In the genomic region with DNA sequence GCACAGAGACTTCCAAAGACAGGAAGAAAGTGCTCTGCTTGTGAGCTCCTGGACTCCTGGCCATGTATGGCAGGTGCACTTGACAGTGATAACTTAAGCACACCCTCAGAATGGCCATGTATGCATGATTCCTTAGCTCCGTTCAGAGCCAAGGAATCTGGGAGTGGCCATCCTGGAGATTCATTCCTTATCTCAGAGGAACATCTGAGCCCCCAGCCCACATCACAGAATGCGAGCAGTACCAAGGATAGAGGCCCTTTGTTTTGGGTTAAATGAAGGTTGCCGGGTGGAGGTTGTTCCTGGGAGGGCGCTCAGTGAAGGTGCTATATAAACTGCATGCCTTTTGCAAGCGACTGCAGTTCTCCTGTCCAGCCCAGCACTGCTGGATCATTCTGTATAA, we compare ENCODE assay signal across 22 cellular contexts. TPM values are rescaled to one million over a fixed set of nuclear protein-coding genes. Genes with fewer than 3 reads are reported as not detected.
DNase-seq lines count a peak whose midpoint lies in the region; ATAC-seq, FAIRE-seq and TF ChIP-seq lines count a peak whose summit lies in the region.
"Had no signal": no experiment of that assay in that cellular context is flagged by ENCODE, and none has a peak within 500 bp of the region (broad histone marks: within the 10 kb centered on the region; RNA-seq: fewer than 3 reads in every experiment).

No MANE protein-coding gene starts in this region.

- POLR2A ChIA-PET in K562 (lab: Yijun Ruan, JAX) = no interaction called here

- no peak for ATAC-seq in K562
- ATAC-seq in GM21619 (IDR thresholded peaks at IDR 0.05; ENCODE audit: unreplicated experiment) = no peak
- no peak for ATAC-seq in HG03565 (IDR thresholded peaks at IDR 0.05; ENCODE audit: unreplicated experiment)
- ATAC-seq: CD8-positive, alpha-beta T cell; GM12878; HCT116 had no signal

- no peak for TF ChIP-seq POLR2A in K562 (conservative IDR thresholded peaks at IDR 0.05)

- peaks cover 26 to 29% (median 28%) of the 10 kb centered on the region in 11 experiments for H3K9me3 ChIP-seq in BLaER1 treated with 17β-estradiol and CSF1 and Interleukin-3, amounts not matched to agents 10 nM and 100 nM (replicated peaks in 1 of 11)
- H3K9me3 ChIP-seq in Karpas-422 (ENCODE audit: low read length) = no peaks in the 10 kb centered on the region
- no peaks in the 10 kb centered on the region for H3K9me3 ChIP-seq in K562 (replicated peaks; ENCODE audit: control insufficient read depth, insufficient read depth, low read depth, low read length)
- H3K9me3 ChIP-seq: Caco-2 had no signal

- CTCF ChIA-PET in K562 (lab: Yijun Ruan, JAX; ENCODE audit: low intra/inter-chr PET ratio) = interaction anchor here (0.6 kb wide), 1 partner anchor 9 kb away, joined by 3 read pairs; no protein-coding TSS in a partner anchor

- H3K9me1 ChIP-seq in K562 (ENCODE audit: control insufficient read depth, insufficient read depth, low read length) = no peaks in the 10 kb centered on the region

- no peak overlapping the region for H3K4me3 ChIP-seq in BLaER1 treated with 17β-estradiol and CSF1 and Interleukin-3, amounts not matched to agents 10 nM and 100 nM
- H3K4me3 ChIP-seq in Karpas-422 (ENCODE audit: low read length) = no peak overlapping the region
- H3K4me3 ChIP-seq in K562 = no peak overlapping the region
- H3K4me3 ChIP-seq: GM12878, GM23248 had no signal

- BruUV-seq in K562 (replicated peaks; lab: Mats Ljungman, UMichigan) = no TSS peak

- H3K27ac ChIP-seq in BLaER1 treated with 17β-estradiol and CSF1 and Interleukin-3, amounts not matched to agents 10 nM and 100 nM = peak overlapping the region in 2 of 11 experiments; percentile 7 to 38; a peak in 2 of 22 replicates
- H3K27ac ChIP-seq in Karpas-422 (ENCODE audit: low read length) = no peak overlapping the region
- no peak overlapping the region for H3K27ac ChIP-seq in K562 (ENCODE audit: extremely low read depth, low read depth, low read length)
- H3K27ac ChIP-seq: C4-2B, GM23248 had no signal

- no peak for TF ChIP-seq CTCF in K562 (IDR thresholded peaks at IDR 0.05 in 2 of 3, conservative IDR thresholded peaks at IDR 0.05 in 1 of 3; ENCODE audit: insufficient read depth in 2 of 3, low read depth in 1 of 3, low read length in 3 of 3)

- H3K9me2 ChIP-seq in Karpas-422 (replicated peaks; ENCODE audit: insufficient read depth, low read length) = no peaks in the 10 kb centered on the region

- H3K36me3 ChIP-seq in BLaER1 treated with 17β-estradiol and CSF1 and Interleukin-3, amounts not matched to agents 10 nM and 100 nM = peaks cover 0 to 24% (median 12%) of the 10 kb centered on the region in 11 experiments; a peak in 14 of 22 replicates
- H3K36me3 ChIP-seq in Karpas-422 (ENCODE audit: insufficient read depth, low read length) (no peaks in the 10 kb centered on the region), K562 (ENCODE audit: control insufficient read depth, insufficient read depth, low read length) (no peaks in the 10 kb centered on the region)

- peak overlapping the region; percentile 75 for H2AFZ ChIP-seq in Karpas-422 (ENCODE audit: low read length)
- H2AFZ ChIP-seq in K562 (ENCODE audit: low read depth, low read length) = 0 out of 2 replicates have a peak overlapping the region, but pooled peaks have one; percentile 44
- H2AFZ ChIP-seq: GM23248 had no signal

- 7% methylated on average over 5 of the region's 5 CpGs for WGBS in K562 (ENCODE audit: insufficient coverage, low coverage, missing lambda C conversion rate)

- H4K20me1 ChIP-seq in BLaER1 treated with 17β-estradiol and CSF1 and Interleukin-3, amounts not matched to agents 10 nM and 100 nM = no peaks in the 10 kb centered on the region
- H4K20me1 ChIP-seq in Karpas-422 (ENCODE audit: insufficient read depth, low read depth, low read length) = no peaks in the 10 kb centered on the region
- H4K20me1 ChIP-seq in K562 (replicated peaks; ENCODE audit: control insufficient read depth, insufficient read depth, low read length) = no peaks in the 10 kb centered on the region

- intact Hi-C loops in K562 (cut with micrococcal nuclease) = no loop called here

- in situ Hi-C loops in K562 (cut with MboI) = no loop called here

- peaks cover 7 to 49% (median 46%) of the 10 kb centered on the region in 10 experiments; a peak in 18 of 20 replicates for H3K4me1 ChIP-seq in BLaER1 treated with 17β-estradiol and CSF1 and Interleukin-3, amounts not matched to agents 10 nM and 100 nM
- H3K4me1 ChIP-seq in Karpas-422 (ENCODE audit: low read length) (peaks cover 13% of the 10 kb centered on the region), K562 (replicated peaks in 1 of 2; ENCODE audit: control insufficient read depth in 2 of 2, insufficient read depth in 2 of 2, low read length in 2 of 2) (no peaks in the 10 kb centered on the region)
- H3K4me1 ChIP-seq: Caco-2 had no signal

- H3K79me2 ChIP-seq in Karpas-422 (ENCODE audit: low read length) (no peaks in the 10 kb centered on the region), K562 (ENCODE audit: control insufficient read depth, insufficient read depth, low read length) (no peaks in the 10 kb centered on the region)

- no peak for DNase-seq in Karpas-422
- DNase-seq in K562 (ENCODE audit: extremely low read depth in 1 of 4, low spot score in 3 of 4) = no peak
- peak; percentile 16 for DNase-seq in mesenteric fat pad (ENCODE audit: low spot score)
- DNase-seq in cerebellar nuclear complex (lab: John Stamatoyannopoulos, UW) = no peak
- DNase-seq in A172 (ENCODE audit: low spot score) = no peak
- DNase-seq: 8988T; Caco-2; CD4-positive, CD25-positive, alpha-beta regulatory T cell; CD8-positive, alpha-beta T cell; DMS153; DND-41; GDM1; GM23248; H9 had no signal

- TF ChIP-seq RAD21 in K562 (CRISPR knock-in tag; conservative IDR thresholded peaks at IDR 0.05 in 1 of 2, IDR thresholded peaks at IDR 0.05 in 1 of 2) = no peak

- TF ChIP-seq EP300 in K562 (IDR thresholded peaks at IDR 0.05; ENCODE audit: low read length) = no peak

- no peak overlapping the region for H3K9ac ChIP-seq in BLaER1 treated with 17β-estradiol and CSF1 and Interleukin-3, amounts not matched to agents 10 nM and 100 nM
- H3K9ac ChIP-seq in Karpas-422 (ENCODE audit: low read length) (0 out of 2 replicates have a peak overlapping the region, but pooled peaks have one; percentile 16), K562 (ENCODE audit: insufficient read depth in 1 of 2, low read depth in 2 of 2, low read length in 2 of 2) (no peak overlapping the region)
- H3K9ac ChIP-seq: GM23248 had no signal

- FAIRE-seq in K562 (lab: Jason Lieb, UNC) = no peak
- FAIRE-seq: GM12878 had no signal

- H3K27me3 ChIP-seq in BLaER1 treated with 17β-estradiol and CSF1 and Interleukin-3, amounts not matched to agents 10 nM and 100 nM = no peaks in the 10 kb centered on the region
- H3K27me3 ChIP-seq in Karpas-422 (ENCODE audit: low read length) (no peaks in the 10 kb centered on the region), K562 (ENCODE audit: control insufficient read depth in 2 of 2, insufficient read depth in 2 of 2, low read length in 2 of 2) (peaks cover 7 to 47% of the 10 kb centered on the region in 2 experiments)

- H3K4me2 ChIP-seq in BLaER1 treated with 17β-estradiol and CSF1 and Interleukin-3, amounts not matched to agents 10 nM and 100 nM = peak overlapping the region in 9 of 11 experiments; percentile 31 to 83 (median 49); a peak in 16 of 22 replicates
- peak overlapping the region; percentile 24 for H3K4me2 ChIP-seq in Karpas-422 (ENCODE audit: low read depth, low read length, poor library complexity, severe bottlenecking)
- H3K4me2 ChIP-seq in K562 (ENCODE audit: insufficient read depth, low read length) = no peak overlapping the region

TF ChIP-seq in K562, 482 proteins besides CTCF, POLR2A, EP300 and RAD21:
- TF ChIP-seq FOXM1 (IDR thresholded peaks at IDR 0.05; ENCODE audit: low read depth) (no peak), FOXM1 (CRISPR knock-in tag; IDR thresholded peaks at IDR 0.05; ENCODE audit: low read depth) (no peak), ZNF668 (CRISPR knock-in tag; IDR thresholded peaks at IDR 0.05) (no peak), HNRNPUL1 (IDR thresholded peaks at IDR 0.05; ENCODE audit: low read length) (no peak), PPARD (CRISPR knock-in tag; IDR thresholded peaks at IDR 0.05) (no peak), NR3C1 (CRISPR knock-in tag; IDR thresholded peaks at IDR 0.05) (no peak), GATA2 (CRISPR knock-in tag; IDR thresholded peaks at IDR 0.05) (no peak), SREBF2 (CRISPR knock-in tag; IDR thresholded peaks at IDR 0.05) (no peak)

RNA-seq across cellular contexts. Expression of gene DIPK1C, which starts 26.9 kb away (rescaled TPM):
- total RNA-seq in Karpas-422 (2014; rRNA removed; shearing (Covaris generic); ENCODE audit: low replicate concordance) = not detected in 2 replicates
- total RNA-seq in K562 (2011; cell fraction: chromatin; rRNA removed; ENCODE audit: low replicate concordance) = 0.21 TPM in 1 of 2 replicates, not detected in the other
- total RNA-seq in K562 (2011; cell fraction: nucleolus; rRNA removed) = 0.33 and 0.39 TPM in 2 replicates
- not detected in 2 replicates for total RNA-seq in K562 (2011; cell fraction: nucleoplasm; rRNA removed)
- total RNA-seq in K562 (2014; rRNA removed) (0.05 and 0.08 TPM in 2 replicates), K562 (2014; rRNA removed; fragmentation: Illumina TruSeq; extraction: Trizol) (0.15 and 0.16 TPM in 2 replicates), K562 (2015; rRNA removed; fragmentation: Illumina TruSeq; extraction: Trizol) (0.04 TPM in 2 replicates), K562 (2021) (0.07 and 0.16 TPM in 2 replicates), mesenteric fat pad (not detected)
- polyA plus RNA-seq in K562 (2011; rRNA removed) (0.15 and 1.2 TPM in 2 replicates), K562 (2014; fragmentation: Illumina TruSeq; extraction: Trizol) (0.10 and 0.15 TPM in 2 replicates), K562 (2014; fragmentation: Nextera tagmentation; extraction: Ambion mirVana) (not detected), K562 (2014; rRNA removed) (0.16 and 0.32 TPM in 2 replicates)
- 0.24 and 1.4 TPM in 2 replicates for polyA plus RNA-seq in K562 (2011; cell fraction: cytosol; rRNA removed)
- polyA plus RNA-seq in K562 (2011; cell fraction: nucleus; rRNA removed) = 0.35 TPM in 1 of 2 replicates, not detected in the other
- 0.13 and 0.83 TPM in 2 replicates for polyA plus RNA-seq in K562 (2012)
- 0.21 and 4.0 TPM in 2 replicates for polyA minus RNA-seq in K562 (2011; rRNA and poly(A)+ RNA removed)
- polyA minus RNA-seq in K562 (2011; cell fraction: cytosol; rRNA and poly(A)+ RNA removed) = not detected in 2 replicates
- polyA minus RNA-seq in K562 (2011; cell fraction: nucleus; rRNA and poly(A)+ RNA removed) = 0.33 TPM in 1 of 2 replicates, not detected in the other
- 0.02 TPM in 1 of 2 replicates, not detected in the other for total RNA-seq in A172 (2014; rRNA removed; shearing (Covaris generic))
- total RNA-seq: A673; Caco-2; CD4-positive, CD25-positive, alpha-beta regulatory T cell; CD8-positive, alpha-beta T cell; GM12878; GM23248; H4; H9 had no signal
- polyA plus RNA-seq: CD4-positive, CD25-positive, alpha-beta regulatory T cell; GM12878; GM23248 had no signal
